20 cellular contexts compared by ENCODE assay signal in the genomic region with DNA sequence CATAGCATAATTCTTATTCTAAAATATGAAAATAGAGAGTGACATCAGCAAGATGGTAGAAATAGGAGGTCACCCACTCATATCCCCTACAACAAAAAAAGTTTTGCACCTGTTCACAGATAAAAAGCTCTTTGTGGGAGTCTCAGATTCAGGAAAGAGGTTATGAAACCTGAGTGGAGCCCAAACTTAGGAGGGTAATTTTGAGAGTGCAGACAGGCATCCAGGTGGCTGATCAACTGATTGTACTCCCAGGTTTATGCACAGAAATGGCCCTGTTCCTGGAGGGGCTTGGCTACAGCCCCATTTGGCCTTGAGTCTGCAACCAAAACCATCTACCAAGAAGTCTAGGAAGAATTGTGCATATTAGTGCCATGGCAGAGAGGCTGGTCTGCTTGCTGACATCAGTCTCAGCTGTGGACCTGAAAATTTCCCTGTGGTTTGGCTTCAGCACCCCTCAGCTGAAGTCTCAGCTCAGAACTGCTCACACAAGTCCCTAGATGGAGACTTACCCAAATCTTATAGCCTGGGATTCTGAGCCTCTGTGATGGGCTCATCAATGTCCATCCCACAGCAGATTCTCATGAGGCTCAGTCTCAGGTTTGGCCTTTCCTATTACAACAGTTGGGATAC.
"Had no signal": no experiment of that assay in that cellular context is flagged by ENCODE, and none has a peak within 500 bp of the region (broad histone marks: within the 10 kb centered on the region; RNA-seq: fewer than 3 reads in every experiment).

No MANE protein-coding gene starts in this region.

- H3K27ac ChIP-seq: esophagus muscularis mucosa, lower lobe of right lung, prostate gland, skin epidermis, suprapubic skin had no signal

- H3K36me3 ChIP-seq: esophagus muscularis mucosa, lower lobe of right lung, prostate gland, suprapubic skin had no signal

- H3K4me3 ChIP-seq: esophagus muscularis mucosa, lower lobe of right lung, prostate gland, skin epidermis, suprapubic skin had no signal

- H3K4me1 ChIP-seq: esophagus muscularis mucosa, lower lobe of right lung, prostate gland, suprapubic skin had no signal

- H3K9me3 ChIP-seq: prostate gland had no signal

- DNase-seq: activated CD4-positive, alpha-beta T cell treated with anti-CD3 and anti-CD28 coated beads, Interleukin-2, amount 10 ng/mL, durations not matched to agents 24 days and 14 days; activated CD4-positive, CD25-positive, alpha-beta regulatory T cell; activated CD8-positive, alpha-beta T cell treated with anti-CD3 and anti-CD28 coated beads, Interleukin-2, amount 10 ng/mL, durations not matched to agents 7 days and 5 days; activated naive CD8-positive, alpha-beta T cell treated with anti-CD3 and anti-CD28 coated beads for 36 hours; anterior cingulate cortex; cortex of kidney; effector CD4-positive, alpha-beta T cell; left colon; lower lobe of right lung; midbrain; right cardiac atrium; stimulated activated CD4-positive, alpha-beta T cell treated with anti-CD3 and anti-CD28 coated beads, Interleukin-15, amount 100 ng/mL, for 24 hours; stimulated activated CD4-positive, alpha-beta T cell treated with anti-CD3 and anti-CD28 coated beads, Interleukin-4, amount 100 ng/mL, for 1 hour; stimulated activated CD8-positive, alpha-beta memory T cell treated with anti-CD3 and anti-CD28 coated beads, Interleukin-4, amount 100 ng/mL, for 48 hours; trophoblast cell had no signal

- ATAC-seq: activated CD8-positive, alpha-beta T cell treated with anti-CD3 and anti-CD28 coated beads, Interleukin-2, amount 10 ng/mL, durations not matched to agents 7 days and 5 days; left colon; lower lobe of right lung; right cardiac atrium had no signal

- H3K27me3 ChIP-seq: esophagus muscularis mucosa, suprapubic skin had no signal

- FAIRE-seq: islet of Langerhans had no signal
